1 cellular context compared by ENCODE assay signal in genomic region chr20:5033566-5033965, GRCh38.
TF ChIP-seq lines count a peak whose summit lies in the region.

No MANE protein-coding gene starts in this region.

TF ChIP-seq in HepG2, 621 proteins besides CTCF, POLR2A, EP300 and RAD21:
- TF ChIP-seq TEAD3 (CRISPR knock-in tag; optimal IDR thresholded peaks at IDR 0.05; ENCODE audit: borderline replicate concordance) (peak; percentile 59), NR2F2 (IDR thresholded peaks at IDR 0.05; ENCODE audit: borderline replicate concordance, low read depth) (no peak), NCOA2 (CRISPR knock-in tag; IDR thresholded peaks at IDR 0.05) (peak; percentile 41; the same call in 1 of the 2 replicates)
